In genomic region chr2:42581257-42581656, GRCh38 we compare ENCODE assay signal across 2 cellular contexts.
TF ChIP-seq lines count a peak whose summit lies in the region.

No MANE protein-coding gene starts in this region.

TF ChIP-seq in HepG2, 621 proteins besides CTCF, POLR2A, EP300 and RAD21:
- TF ChIP-seq SKI (IDR thresholded peaks at IDR 0.05; ENCODE audit: partially characterized antibody) (no peak), SKIL (CRISPR knock-in tag; IDR thresholded peaks at IDR 0.05; ENCODE audit: borderline replicate concordance) (no peak), ZNF121 (CRISPR knock-in tag; IDR thresholded peaks at IDR 0.05) (0 out of 2 replicates have a peak, but pooled peaks have one; percentile 38)

TF ChIP-seq in K562, 482 proteins besides CTCF, POLR2A, EP300 and RAD21:
- TF ChIP-seq RBM25 (IDR thresholded peaks at IDR 0.05; ENCODE audit: low read depth, low read length, severe bottlenecking): peak; percentile 14
- TF ChIP-seq CREB3L1 (IDR thresholded peaks at IDR 0.05; ENCODE audit: borderline replicate concordance, low read depth): no peak
- TF ChIP-seq ZNF121 (CRISPR knock-in tag; conservative IDR thresholded peaks at IDR 0.05): peak; percentile 83
